31 cellular contexts compared by ENCODE assay signal in genomic region chr2:34998726-34999125, GRCh38.
"Had no signal": no experiment of that assay in that cellular context is flagged by ENCODE, and none has a peak within 500 bp of the region (broad histone marks: within the 10 kb centered on the region; RNA-seq: fewer than 3 reads in every experiment).

No MANE protein-coding gene starts in this region.

- ATAC-seq: K562, PC-3 had no signal

- H3K36me3 ChIP-seq: MG63, Peyer's patch, SJSA1 had no signal

- H3K9me2 ChIP-seq: SK-N-SH had no signal

- H3K27ac ChIP-seq: Peyer's patch, SJSA1 had no signal

- H3K9ac ChIP-seq: SK-N-SH had no signal

- H3K4me3 ChIP-seq: K562, MG63, Peyer's patch, SJSA1 had no signal

- H3K9me3 ChIP-seq: MG63, Peyer's patch, SJSA1, SK-N-SH had no signal

- DNase-seq: Kasumi-1, KG1, MG63, NCI-H1092 treated with DMSO at 0.1 percent for 48 hours, NCI-H1105 treated with DMSO at 0.1 percent for 48 hours, NCI-H1417, NCI-H1436, NCI-H146, NCI-H1694, NCI-H187, NCI-H1930, NCI-H2029 treated with DMSO at 0.1 percent for 48 hours, NCI-H2081 treated with DMSO at 0.1 percent for 48 hours, NCI-H2107, NCI-H2171, NCI-H226, NCI-H446, NCI-H510A treated with DMSO at 0.1 percent for 48 hours, NCI-H524 treated with DMSO at 0.1 percent for 48 hours, NCI-H526 treated with DMSO at 0.1 percent for 48 hours, NCI-H82, OCI-M1, PC-3, Peyer's patch, Right ventricle myocardium superior, RPMI8226, SHP77 treated with DMSO at 0.1 percent for 48 hours, SK-N-SH, SW 1271 had no signal

- H3K27me3 ChIP-seq: MG63, Peyer's patch, SJSA1 had no signal

- H3K4me1 ChIP-seq: Peyer's patch, SJSA1 had no signal

- H3K4me2 ChIP-seq: SK-N-SH had no signal
